In the genomic region with DNA sequence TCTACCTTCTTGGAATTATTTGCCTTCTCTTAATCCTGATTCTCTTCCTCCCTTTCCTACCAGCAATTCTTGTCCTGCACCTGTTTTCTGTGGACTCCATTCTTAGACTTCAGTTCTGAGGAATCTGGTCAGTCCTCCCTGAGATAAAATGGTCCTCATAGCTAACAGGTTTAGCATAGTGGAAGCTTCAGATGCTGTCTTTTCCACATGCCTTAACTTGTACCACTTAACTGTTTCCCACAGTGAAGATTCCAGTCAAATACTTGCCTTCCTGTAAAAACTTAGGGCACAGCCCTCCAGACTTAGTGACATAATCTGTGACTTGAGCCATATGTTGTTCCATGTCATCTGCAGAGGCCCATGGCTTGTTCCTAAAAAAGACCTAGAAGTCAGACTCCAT, we compare ENCODE assay signal across 16 cellular contexts.
DNase-seq lines count a peak whose midpoint lies in the region; ATAC-seq, FAIRE-seq and TF ChIP-seq lines count a peak whose summit lies in the region.
"Had no signal": no experiment of that assay in that cellular context is flagged by ENCODE, and none has a peak within 500 bp of the region (broad histone marks: within the 10 kb centered on the region; RNA-seq: fewer than 3 reads in every experiment).

No MANE protein-coding gene starts in this region.

- H3K27me3 Mint-ChIP-seq in MCF 10A (ENCODE audit: insufficient read depth, unreplicated experiment): no peaks in the 10 kb centered on the region
- H3K27me3 Mint-ChIP-seq: CD4-positive, CD25-positive, alpha-beta regulatory T cell had no signal

- H3K27ac ChIP-seq in mammary epithelial cell (ENCODE audit: insufficient read depth, low read depth, low read length) (no peak overlapping the region), foreskin keratinocyte (no peak overlapping the region), neuronal stem cell (replicated peaks; ENCODE audit: low read length) (no peak overlapping the region)
- H3K27ac ChIP-seq: BLaER1 treated with 17β-estradiol and CSF1 and Interleukin-3, amounts not matched to agents 10 nM and 100 nM had no signal

- no peaks in the 10 kb centered on the region for H3K79me2 ChIP-seq in mammary epithelial cell (ENCODE audit: insufficient read depth, low read length)

- no peaks in the 10 kb centered on the region for H3K79me1 ChIP-seq in neuronal stem cell (ENCODE audit: low read depth, low read length)

- in situ Hi-C loops in mammary epithelial cell (cut with MboI; ENCODE audit: low sequenced_read_pairs in 2 of 2): no loop called here

- H3K36me3 Mint-ChIP-seq in MCF 10A (ENCODE audit: insufficient read depth, unreplicated experiment): peaks cover under 1% of the 10 kb centered on the region
- H3K36me3 Mint-ChIP-seq: CD4-positive, CD25-positive, alpha-beta regulatory T cell had no signal

- H2AFZ ChIP-seq in mammary epithelial cell (ENCODE audit: low read depth, low read length) (peak overlapping the region; percentile 78), neuronal stem cell (ENCODE audit: low read length) (peak overlapping the region; percentile 9)

- H3K36me3 ChIP-seq in mammary epithelial cell (ENCODE audit: insufficient read depth, low read length) (no peaks in the 10 kb centered on the region), neuronal stem cell (replicated peaks in 1 of 2; ENCODE audit: control insufficient read depth in 2 of 2, insufficient read depth in 2 of 2, low read length in 2 of 2) (no peaks in the 10 kb centered on the region)
- H3K36me3 ChIP-seq: BLaER1 treated with 17β-estradiol and CSF1 and Interleukin-3, amounts not matched to agents 10 nM and 100 nM had no signal

- H3K4me3 ChIP-seq in mammary epithelial cell (replicated peaks in 1 of 3; ENCODE audit: insufficient read depth in 1 of 3, low read depth in 2 of 3, low read length in 3 of 3): no peak overlapping the region
- H3K4me3 ChIP-seq in neuronal stem cell (ENCODE audit: low read length in 2 of 2): no peak overlapping the region
- H3K4me3 ChIP-seq: BLaER1 treated with 17β-estradiol and CSF1 and Interleukin-3, amounts not matched to agents 10 nM and 100 nM; GM12878 had no signal

- H3K9ac ChIP-seq in mammary epithelial cell (ENCODE audit: insufficient read depth, low read length): no peak overlapping the region
- no peak overlapping the region for H3K9ac ChIP-seq in neuronal stem cell (ENCODE audit: low read depth, low read length, poor library complexity)
- H3K9ac ChIP-seq: BLaER1 treated with 17β-estradiol and CSF1 and Interleukin-3, amounts not matched to agents 10 nM and 100 nM had no signal

- peak; percentile 16 for DNase-seq in mammary epithelial cell
- DNase-seq in MCF 10A (ENCODE audit: unreplicated experiment): no peak
- peak; percentile 40 to 66 for DNase-seq in foreskin keratinocyte
- DNase-seq in neuronal stem cell (ENCODE audit: low spot score): no peak
- DNase-seq in GM19239 (ENCODE audit: insufficient read length, low spot score): no peak
- no peak for DNase-seq in SW 1271 (lab: John Stamatoyannopoulos, UW)
- no peak for DNase-seq in HEK293T (ENCODE audit: extremely low spot score)
- DNase-seq in NCI-H345 (lab: John Stamatoyannopoulos, UW): no peak
- DNase-seq: ACHN; Calu3; CD4-positive, CD25-positive, alpha-beta regulatory T cell; DMS79; HCEC 1CT had no signal

- TF ChIP-seq CTCF in mammary epithelial cell (conservative IDR thresholded peaks at IDR 0.05 in 1 of 2, IDR thresholded peaks at IDR 0.05 in 1 of 2; ENCODE audit: extremely low read depth in 1 of 2, insufficient read depth in 1 of 2, low read depth in 1 of 2, low read length in 2 of 2) (no peak), MCF 10A (IDR thresholded peaks at IDR 0.05; ENCODE audit: unreplicated experiment) (no peak), foreskin keratinocyte (conservative IDR thresholded peaks at IDR 0.05) (no peak)

- H3K9me3 Mint-ChIP-seq in MCF 10A (ENCODE audit: unreplicated experiment): no peaks in the 10 kb centered on the region
- H3K9me3 Mint-ChIP-seq: CD4-positive, CD25-positive, alpha-beta regulatory T cell had no signal

- no peak overlapping the region for H3K4me3 Mint-ChIP-seq in MCF 10A (ENCODE audit: unreplicated experiment)
- H3K4me3 Mint-ChIP-seq: CD4-positive, CD25-positive, alpha-beta regulatory T cell had no signal

- no peak overlapping the region for H2AK5ac ChIP-seq in neuronal stem cell (ENCODE audit: low read depth, low read length)

- H3K4ac ChIP-seq in neuronal stem cell (ENCODE audit: low read length): no peak overlapping the region

- H3K27ac Mint-ChIP-seq in MCF 10A (ENCODE audit: low read depth, unreplicated experiment): no peak overlapping the region

- H4K20me1 ChIP-seq in mammary epithelial cell (ENCODE audit: insufficient read depth, low read length): no peaks in the 10 kb centered on the region
- H4K20me1 ChIP-seq: BLaER1 treated with 17β-estradiol and CSF1 and Interleukin-3, amounts not matched to agents 10 nM and 100 nM had no signal

- no peak for ATAC-seq in foreskin keratinocyte
- ATAC-seq: GM12878 had no signal

- no peak overlapping the region for H3K14ac ChIP-seq in neuronal stem cell (ENCODE audit: low read length)

- no peak overlapping the region for H2BK120ac ChIP-seq in neuronal stem cell (ENCODE audit: low read depth, low read length)

- no peak overlapping the region for H4K91ac ChIP-seq in neuronal stem cell (ENCODE audit: low read depth, low read length, poor library complexity)

- dilution Hi-C loops in mammary epithelial cell (cut with HindIII; ENCODE audit: low sequenced_read_pairs): no loop called here

- H3K27me3 ChIP-seq in mammary epithelial cell (ENCODE audit: insufficient read depth, low read length) (no peaks in the 10 kb centered on the region), foreskin keratinocyte (no peaks in the 10 kb centered on the region), neuronal stem cell (ENCODE audit: control insufficient read depth in 3 of 3, insufficient read depth in 3 of 3, low read depth in 1 of 3, low read length in 3 of 3) (no peaks in the 10 kb centered on the region)

- FAIRE-seq in GM19239 (lab: Jason Lieb, UNC): no peak
- FAIRE-seq: GM12878, GM18507 had no signal

- H3K23ac ChIP-seq in neuronal stem cell (ENCODE audit: low read depth, low read length, poor library complexity): no peak overlapping the region

- H3K4me1 Mint-ChIP-seq in MCF 10A (ENCODE audit: insufficient read depth, unreplicated experiment): peaks cover 5% of the 10 kb centered on the region

- BruUV-seq in mammary epithelial cell (replicated peaks; lab: Mats Ljungman, UMichigan): no TSS peak
- BruUV-seq in MCF 10A (replicated peaks; lab: Mats Ljungman, UMichigan): no TSS peak

- H3K9me3 ChIP-seq in mammary epithelial cell (replicated peaks; ENCODE audit: insufficient read depth, low read length) (no peaks in the 10 kb centered on the region), neuronal stem cell (replicated peaks in 1 of 2; ENCODE audit: control insufficient read depth in 2 of 2, insufficient read depth in 1 of 2, low read depth in 1 of 2, low read length in 2 of 2) (no peaks in the 10 kb centered on the region)

- no peak overlapping the region for H3K18ac ChIP-seq in neuronal stem cell (ENCODE audit: low read length)

- intact Hi-C loops in mammary epithelial cell (cut with micrococcal nuclease): no loop called here
- intact Hi-C loops in MCF 10A (cut with micrococcal nuclease): no loop called here

- CTCF ChIA-PET in mammary epithelial cell (lab: Charles Lee; ENCODE audit: low non-redundant PET) (interaction anchor here (0.6 kb wide), 1 partner anchor 17 kb away, joined by 3 read pairs; no protein-coding TSS in a partner anchor), MCF 10A (lab: Yijun Ruan, JAX) (interaction anchor here (1.4 kb wide), 1 partner anchor 18 kb away, joined by 4 read pairs; no protein-coding TSS in a partner anchor), HEK293T (lab: Yijun Ruan, JAX) (no interaction called here)

- H3K4me2 ChIP-seq in mammary epithelial cell (ENCODE audit: insufficient read depth, low read depth, low read length) (no peak overlapping the region), neuronal stem cell (ENCODE audit: insufficient read depth, low read length, poor library complexity, severe bottlenecking) (no peak overlapping the region)
- H3K4me2 ChIP-seq: BLaER1 treated with 17β-estradiol and CSF1 and Interleukin-3, amounts not matched to agents 10 nM and 100 nM had no signal

- H3K4me1 ChIP-seq in mammary epithelial cell (ENCODE audit: insufficient read depth, low read length) (peaks cover 9% of the 10 kb centered on the region), foreskin keratinocyte (peaks cover 5% of the 10 kb centered on the region), neuronal stem cell (ENCODE audit: control insufficient read depth in 2 of 2, insufficient read depth in 1 of 2, low read depth in 1 of 2, low read length in 2 of 2) (peaks cover 10 to 12% of the 10 kb centered on the region in 2 donors)

- no peak overlapping the region for H2BK5ac ChIP-seq in neuronal stem cell (ENCODE audit: low read length)

- POLR2A ChIA-PET in MCF 10A (lab: Yijun Ruan, JAX): no interaction called here
- POLR2A ChIA-PET in HEK293T (lab: Yijun Ruan, JAX): interaction anchor here (1.1 kb wide), 1 partner anchor 17 kb away, joined by 3 read pairs; no protein-coding TSS in a partner anchor

- no peak overlapping the region for H2BK12ac ChIP-seq in neuronal stem cell (ENCODE audit: low read length)

- no peak overlapping the region for H2BK15ac ChIP-seq in neuronal stem cell (ENCODE audit: low read length)

- no peak overlapping the region for H4K8ac ChIP-seq in neuronal stem cell (ENCODE audit: low read depth, low read length)

TF ChIP-seq in HEK293T, 16 proteins besides CTCF, POLR2A, EP300 and RAD21 (continues in another document):
- no peak for TF ChIP-seq FOXM1 (IDR thresholded peaks at IDR 0.05; ENCODE audit: borderline replicate concordance)
- no peak for TF ChIP-seq SUZ12 (IDR thresholded peaks at IDR 0.05)
- no peak for TF ChIP-seq LEF1 (IDR thresholded peaks at IDR 0.05; ENCODE audit: borderline replicate concordance)
- no peak for TF ChIP-seq ZNF384 (IDR thresholded peaks at IDR 0.05)
- TF ChIP-seq SP1 (IDR thresholded peaks at IDR 0.05): no peak
- TF ChIP-seq PKNOX1 (IDR thresholded peaks at IDR 0.05): no peak
- no peak for TF ChIP-seq FOXA1 (IDR thresholded peaks at IDR 0.05)
- TF ChIP-seq ARNT (IDR thresholded peaks at IDR 0.05): no peak
- TF ChIP-seq L3MBTL2 (conservative IDR thresholded peaks at IDR 0.05): no peak
- no peak for TF ChIP-seq ELF4 (IDR thresholded peaks at IDR 0.05)
- TF ChIP-seq CTBP1 (IDR thresholded peaks at IDR 0.05; ENCODE audit: borderline replicate concordance): no peak
- TF ChIP-seq NFRKB (IDR thresholded peaks at IDR 0.05): no peak

Comparison
In these comparisons a context has a peak if more than half of its experiments do, and no peak if none do; other contexts are left out.
1. DNase-seq: peak in mammary epithelial cell (single experiment) and foreskin keratinocyte (2 of 2); none in MCF 10A (single experiment), neuronal stem cell (single experiment), GM19239 (single experiment), SW 1271 (0 of 2), HEK293T (single experiment) and NCI-H345 (single experiment).